1 cellular context compared by ENCODE assay signal in the genomic region with DNA sequence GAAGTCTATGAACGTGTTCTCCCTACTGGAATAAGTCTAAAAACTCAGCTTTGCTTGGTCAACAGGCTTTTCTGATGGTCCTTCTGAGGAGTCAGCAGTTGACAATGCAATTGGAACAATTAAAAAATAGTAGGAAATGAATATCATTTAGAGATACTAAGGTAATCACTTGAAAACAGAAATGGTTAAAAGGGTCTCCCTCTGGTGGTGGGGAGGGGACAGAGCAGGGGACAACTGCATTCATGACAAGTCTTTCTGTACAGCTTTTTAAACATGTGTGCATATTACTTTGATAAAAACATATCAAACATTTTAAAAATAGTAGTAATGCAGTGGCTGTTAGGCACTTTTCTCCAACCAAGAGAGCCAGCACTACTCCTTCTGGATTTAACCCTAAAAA.
TF ChIP-seq lines count a peak whose summit lies in the region.

No MANE protein-coding gene starts in this region.

TF ChIP-seq in IMR-90, 13 proteins besides CTCF, POLR2A, EP300 and RAD21 (continued from another document):
- TF ChIP-seq, protein P1, sequence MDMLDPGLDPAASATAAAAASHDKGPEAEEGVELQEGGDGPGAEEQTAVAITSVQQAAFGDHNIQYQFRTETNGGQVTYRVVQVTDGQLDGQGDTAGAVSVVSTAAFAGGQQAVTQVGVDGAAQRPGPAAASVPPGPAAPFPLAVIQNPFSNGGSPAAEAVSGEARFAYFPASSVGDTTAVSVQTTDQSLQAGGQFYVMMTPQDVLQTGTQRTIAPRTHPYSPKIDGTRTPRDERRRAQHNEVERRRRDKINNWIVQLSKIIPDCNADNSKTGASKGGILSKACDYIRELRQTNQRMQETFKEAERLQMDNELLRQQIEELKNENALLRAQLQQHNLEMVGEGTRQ (IDR thresholded peaks at IDR 0.05; ENCODE audit: low read depth, low read length) = no peak
- TF ChIP-seq MXI1 (IDR thresholded peaks at IDR 0.05; ENCODE audit: borderline replicate concordance, low read depth, low read length) = no peak
